16 cellular contexts compared by ENCODE assay signal in genomic region chr12:70648831-70649230, GRCh38. TPM values are rescaled to one million over a fixed set of nuclear protein-coding genes. Genes with fewer than 3 reads are reported as not detected.
DNase-seq lines count a peak whose midpoint lies in the region; ATAC-seq and TF ChIP-seq lines count a peak whose summit lies in the region.
"Had no signal": no experiment of that assay in that cellular context is flagged by ENCODE, and none has a peak within 500 bp of the region (broad histone marks: within the 10 kb centered on the region; RNA-seq: fewer than 3 reads in every experiment).

No MANE protein-coding gene starts in this region.

- H3K4me1 ChIP-seq in fibroblast of lung (ENCODE audit: control insufficient read depth, extremely low read depth, insufficient read depth, low read length) (peaks cover 20% of the 10 kb centered on the region), aorta (ENCODE audit: control insufficient read depth in 1 of 2, insufficient read depth in 2 of 2, low read length in 2 of 2) (peaks cover 2 to 6% of the 10 kb centered on the region in 2 donors)

- H3K36me3 ChIP-seq in fibroblast of lung (ENCODE audit: control insufficient read depth, insufficient read depth, low read length): no peaks in the 10 kb centered on the region
- no peaks in the 10 kb centered on the region for H3K36me3 ChIP-seq in aorta (ENCODE audit: control insufficient read depth in 1 of 2, insufficient read depth in 2 of 2, low read length in 1 of 2)
- H3K36me3 ChIP-seq: HAP-1, lower lobe of right lung had no signal

- peaks cover 47% of the 10 kb centered on the region for H3K4me1 Mint-ChIP-seq in osteocyte (ENCODE audit: unreplicated experiment)
- H3K4me1 Mint-ChIP-seq: activated naive CD8-positive, alpha-beta T cell treated with anti-CD3 and anti-CD28 coated beads, Interleukin-2, amount 50 U/mL, for 24 hours; endodermal cell; stimulated activated naive CD8-positive, alpha-beta T cell treated with anti-CD3 and anti-CD28 coated beads, Interleukin-15, amount 100 ng/mL, for 72 hours had no signal

- H2AFZ ChIP-seq in fibroblast of lung (ENCODE audit: low read length): no peak overlapping the region

- no peaks in the 10 kb centered on the region for H3K9me3 Mint-ChIP-seq in osteocyte (ENCODE audit: unreplicated experiment)
- H3K9me3 Mint-ChIP-seq: activated naive CD8-positive, alpha-beta T cell treated with anti-CD3 and anti-CD28 coated beads, Interleukin-2, amount 50 U/mL, for 24 hours; CD8-positive, alpha-beta memory T cell; endodermal cell; stimulated activated naive CD8-positive, alpha-beta T cell treated with anti-CD3 and anti-CD28 coated beads, Interleukin-15, amount 100 ng/mL, for 72 hours; T-cell had no signal

- peak; percentile 53 for DNase-seq in G401 (ENCODE audit: low spot score)
- DNase-seq in fibroblast of lung (ENCODE audit: low read depth in 2 of 2): peak; percentile 67 to 91
- DNase-seq in osteocyte (ENCODE audit: extremely low spot score, unreplicated experiment): no peak
- no peak for DNase-seq in aorta
- no peak for DNase-seq in amniotic stem cell (lab: John Stamatoyannopoulos, UW)
- DNase-seq: activated naive CD8-positive, alpha-beta T cell treated with anti-CD3 and anti-CD28 coated beads, Interleukin-2, amount 50 U/mL, for 24 hours; CD8-positive, alpha-beta memory T cell; endodermal cell; lower lobe of right lung; stimulated activated naive CD8-positive, alpha-beta T cell treated with anti-CD3 and anti-CD28 coated beads, Interleukin-15, amount 100 ng/mL, for 72 hours; T-cell had no signal

- no peak overlapping the region for H3K4me2 ChIP-seq in fibroblast of lung (ENCODE audit: extremely low read depth, insufficient read depth, low read length)

- TF ChIP-seq CTCF in fibroblast of lung (conservative IDR thresholded peaks at IDR 0.05 in 1 of 2, IDR thresholded peaks at IDR 0.05 in 1 of 2; ENCODE audit: low read depth in 1 of 2, low read length in 2 of 2): no peak
- TF ChIP-seq CTCF in osteocyte (IDR thresholded peaks at IDR 0.05): no peak

- no peak overlapping the region for H3K4me3 Mint-ChIP-seq in osteocyte (ENCODE audit: unreplicated experiment)
- H3K4me3 Mint-ChIP-seq: activated naive CD8-positive, alpha-beta T cell treated with anti-CD3 and anti-CD28 coated beads, Interleukin-2, amount 50 U/mL, for 24 hours; CD8-positive, alpha-beta memory T cell; endodermal cell; stimulated activated naive CD8-positive, alpha-beta T cell treated with anti-CD3 and anti-CD28 coated beads, Interleukin-15, amount 100 ng/mL, for 72 hours; T-cell had no signal

- H3K27me3 Mint-ChIP-seq in osteocyte (ENCODE audit: unreplicated experiment): no peaks in the 10 kb centered on the region
- H3K27me3 Mint-ChIP-seq: CD8-positive, alpha-beta memory T cell had no signal

- peak overlapping the region; percentile 17 for H3K27ac Mint-ChIP-seq in osteocyte (ENCODE audit: unreplicated experiment)
- H3K27ac Mint-ChIP-seq: activated naive CD8-positive, alpha-beta T cell treated with anti-CD3 and anti-CD28 coated beads, Interleukin-2, amount 50 U/mL, for 24 hours; CD8-positive, alpha-beta memory T cell; endodermal cell; stimulated activated naive CD8-positive, alpha-beta T cell treated with anti-CD3 and anti-CD28 coated beads, Interleukin-15, amount 100 ng/mL, for 72 hours; T-cell had no signal

- no peak overlapping the region for H3K4me3 ChIP-seq in fibroblast of lung (replicated peaks in 1 of 4; ENCODE audit: control extremely low read depth in 1 of 4, insufficient read depth in 1 of 4, low read depth in 3 of 4, low read length in 4 of 4)
- H3K4me3 ChIP-seq in aorta (ENCODE audit: low read length in 2 of 2): no peak overlapping the region
- H3K4me3 ChIP-seq: HAP-1, lower lobe of right lung had no signal

- H3K27ac ChIP-seq in fibroblast of lung (ENCODE audit: insufficient read depth, low read length) (no peak overlapping the region), aorta (ENCODE audit: low read depth in 1 of 2, low read length in 2 of 2) (no peak overlapping the region)
- H3K27ac ChIP-seq: lower lobe of right lung had no signal

- no peaks in the 10 kb centered on the region for H3K36me3 Mint-ChIP-seq in osteocyte (ENCODE audit: unreplicated experiment)
- H3K36me3 Mint-ChIP-seq: CD8-positive, alpha-beta memory T cell; T-cell had no signal

- ATAC-seq in SK-N-SH treated with all-trans-retinoic acid at 6 μM for 48 hours (peak; percentile 29), aorta (ENCODE audit: low FRiP score) (no peak), GM21515 (IDR thresholded peaks at IDR 0.05; ENCODE audit: unreplicated experiment) (no peak), HG02973 (IDR thresholded peaks at IDR 0.05; ENCODE audit: unreplicated experiment) (no peak)
- ATAC-seq: activated naive CD8-positive, alpha-beta T cell treated with anti-CD3 and anti-CD28 coated beads, Interleukin-2, amount 50 U/mL, for 24 hours; lower lobe of right lung; sciatic nerve; stimulated activated naive CD8-positive, alpha-beta T cell treated with anti-CD3 and anti-CD28 coated beads, Interleukin-15, amount 100 ng/mL, for 72 hours; T-cell had no signal

- no peaks in the 10 kb centered on the region for H3K79me2 ChIP-seq in fibroblast of lung (ENCODE audit: control insufficient read depth, insufficient read depth, low read length)

- in situ Hi-C loops in G401 (cut with HindIII; ENCODE audit: low sequenced_read_pairs): no loop called here

- intact Hi-C loops in aorta (cut with DNase I): no loop called here

- 1 to 7% methylated on average over 2 of the region's 2 CpGs for WGBS in aorta, 2 donors

- H3K9me3 ChIP-seq in fibroblast of lung (ENCODE audit: control insufficient read depth, insufficient read depth, low read depth, low read length) (no peaks in the 10 kb centered on the region), aorta (ENCODE audit: control insufficient read depth, low read length) (no peaks in the 10 kb centered on the region)
- H3K9me3 ChIP-seq: HAP-1, lower lobe of right lung had no signal

- no peaks in the 10 kb centered on the region for H3K27me3 ChIP-seq in fibroblast of lung (ENCODE audit: control insufficient read depth, insufficient read depth, low read length)
- H3K27me3 ChIP-seq in aorta (ENCODE audit: control insufficient read depth in 1 of 2, insufficient read depth in 2 of 2, low read length in 1 of 2): no peaks in the 10 kb centered on the region

- H4K20me1 ChIP-seq in fibroblast of lung (ENCODE audit: control insufficient read depth, extremely low read depth, insufficient read depth, low read length): no peaks in the 10 kb centered on the region

- no peak overlapping the region for H3K9ac ChIP-seq in fibroblast of lung (ENCODE audit: insufficient read depth, low read length)

TF ChIP-seq in SK-N-SH treated with all-trans-retinoic acid at 6 μM for 48 hours, 23 proteins besides CTCF, POLR2A, EP300 and RAD21 (continues in another document):
- TF ChIP-seq PATZ1 (CRISPR knock-in tag; IDR thresholded peaks at IDR 0.05; ENCODE audit: borderline replicate concordance) (no peak), ISL1 (CRISPR knock-in tag; IDR thresholded peaks at IDR 0.05) (0 out of 2 replicates have a peak, but pooled peaks have one; percentile 26), TOX (CRISPR knock-in tag; IDR thresholded peaks at IDR 0.05; ENCODE audit: borderline replicate concordance) (no peak), POU6F1 (CRISPR knock-in tag; IDR thresholded peaks at IDR 0.05; ENCODE audit: borderline replicate concordance, low read depth) (0 out of 2 replicates have a peak, but pooled peaks have one; percentile 29), CSRNP3 (CRISPR knock-in tag; IDR thresholded peaks at IDR 0.05) (no peak)

RNA-seq across cellular contexts. Expression of gene PTPRB, which starts 11.6 kb away (rescaled TPM):
- total RNA-seq in G401 (2014; rRNA removed; shearing (Covaris generic)): not detected in 2 replicates
- total RNA-seq in fibroblast of lung (0.66 and 0.77 TPM in 2 replicates), osteocyte (0.05 and 0.10 TPM in 2 replicates), aorta (10 to 100 TPM; 38.3 to 53.2 TPM)
- polyA plus RNA-seq in fibroblast of lung (1.6 and 1.7 TPM in 2 replicates), aorta (1 to 10 TPM in 1 of 2 donors, under 1 TPM in 1; 0.25 to 2.0 TPM)
- 1.1 and 1.2 TPM in 2 replicates for polyA plus RNA-seq in fibroblast of lung (2012)
- polyA minus RNA-seq in fibroblast of lung (ENCODE audit: low replicate concordance): 1.7 and 3.1 TPM in 2 replicates
- total RNA-seq: CD8-positive, alpha-beta memory T cell had no signal
- polyA plus RNA-seq: CD8-positive, alpha-beta memory T cell had no signal

Comparison
In these comparisons a context has a peak if more than half of its experiments do, and no peak if none do; other contexts are left out.
1. DNase-seq: peak in G401 (single experiment) and fibroblast of lung (2 of 2); none in osteocyte (single experiment), aorta (0 of 2) and amniotic stem cell (single experiment).
2. RNA of gene PTPRB, which starts 11.6 kb away (total RNA-seq): 38.3 to 53.2 TPM in aorta; 0.66 to 0.77 TPM in fibroblast of lung, 0.05 to 0.10 TPM in osteocyte and not detected in G401; every median in the first group is over 10 times any median in the second.